Comparison of ENCODE assay signal across 8 cellular contexts in the genomic region with DNA sequence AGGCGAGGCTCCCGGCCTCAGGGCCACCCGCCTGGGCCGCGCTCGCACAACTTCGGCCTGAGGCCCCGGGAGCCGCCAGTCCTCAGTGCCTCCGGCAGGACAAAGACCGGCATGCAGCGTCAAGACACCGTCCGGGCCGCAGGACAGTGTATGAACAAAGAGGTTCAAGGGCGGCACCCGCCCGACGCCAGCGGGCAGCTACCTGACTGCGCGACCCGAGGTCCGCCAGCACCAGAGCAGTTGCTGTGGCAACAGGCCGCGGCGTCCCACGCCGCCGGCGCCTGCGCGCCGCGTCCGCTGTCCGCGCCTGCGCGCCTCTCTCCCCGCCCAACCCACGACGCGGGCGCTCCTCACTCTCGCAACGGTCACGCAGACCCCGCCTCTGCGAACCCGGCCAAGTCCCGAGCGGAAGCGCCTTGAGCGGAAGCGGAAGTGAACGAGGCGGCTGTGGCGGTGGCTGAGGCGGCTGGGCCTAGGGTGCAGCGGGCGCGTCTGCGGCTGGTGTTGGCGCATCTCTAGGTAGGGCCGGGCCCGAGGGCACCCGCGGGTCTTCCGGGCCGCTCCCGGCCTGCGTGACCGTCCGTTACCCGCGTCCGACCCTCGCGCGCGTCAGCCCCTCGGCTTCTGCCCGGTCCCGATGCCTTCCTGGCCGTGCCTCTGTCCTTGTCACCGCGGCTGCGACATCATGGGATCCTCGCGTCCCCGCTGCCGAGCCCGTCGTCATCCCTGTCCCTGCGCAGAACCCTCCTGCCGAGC. TPM values are rescaled to one million over a fixed set of nuclear protein-coding genes. Genes with fewer than 3 reads are reported as not detected.
DNase-seq lines count a peak whose midpoint lies in the region; ATAC-seq, FAIRE-seq and TF ChIP-seq lines count a peak whose summit lies in the region.

A gene with protein sequence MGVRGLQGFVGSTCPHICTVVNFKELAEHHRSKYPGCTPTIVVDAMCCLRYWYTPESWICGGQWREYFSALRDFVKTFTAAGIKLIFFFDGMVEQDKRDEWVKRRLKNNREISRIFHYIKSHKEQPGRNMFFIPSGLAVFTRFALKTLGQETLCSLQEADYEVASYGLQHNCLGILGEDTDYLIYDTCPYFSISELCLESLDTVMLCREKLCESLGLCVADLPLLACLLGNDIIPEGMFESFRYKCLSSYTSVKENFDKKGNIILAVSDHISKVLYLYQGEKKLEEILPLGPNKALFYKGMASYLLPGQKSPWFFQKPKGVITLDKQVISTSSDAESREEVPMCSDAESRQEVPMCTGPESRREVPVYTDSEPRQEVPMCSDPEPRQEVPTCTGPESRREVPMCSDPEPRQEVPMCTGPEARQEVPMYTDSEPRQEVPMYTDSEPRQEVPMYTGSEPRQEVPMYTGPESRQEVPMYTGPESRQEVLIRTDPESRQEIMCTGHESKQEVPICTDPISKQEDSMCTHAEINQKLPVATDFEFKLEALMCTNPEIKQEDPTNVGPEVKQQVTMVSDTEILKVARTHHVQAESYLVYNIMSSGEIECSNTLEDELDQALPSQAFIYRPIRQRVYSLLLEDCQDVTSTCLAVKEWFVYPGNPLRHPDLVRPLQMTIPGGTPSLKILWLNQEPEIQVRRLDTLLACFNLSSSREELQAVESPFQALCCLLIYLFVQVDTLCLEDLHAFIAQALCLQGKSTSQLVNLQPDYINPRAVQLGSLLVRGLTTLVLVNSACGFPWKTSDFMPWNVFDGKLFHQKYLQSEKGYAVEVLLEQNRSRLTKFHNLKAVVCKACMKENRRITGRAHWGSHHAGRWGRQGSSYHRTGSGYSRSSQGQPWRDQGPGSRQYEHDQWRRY (plus strand): TSS at position 435 of the 756 bp plus-strand sequence. CDS start 10,633 bp downstream, outside the sequence.

- POLR2A ChIA-PET in IMR-90 (lab: Charles Lee; ENCODE audit: unreplicated experiment) (no interaction called here), OCI-LY7 (lab: Charles Lee) (no interaction called here), endothelial cell of umbilical vein (lab: Charles Lee) (no interaction called here)

- peak; percentile 96 for FAIRE-seq in endothelial cell of umbilical vein (lab: Jason Lieb, UNC)

- H3K79me1 ChIP-seq in IMR-90 (ENCODE audit: low read depth in 1 of 2, low read length in 2 of 2), result peaks cover 23 to 42% of the 10 kb centered on the region in 2 experiments

- peak within 1 kb of the TSS; percentile 82 for H4K5ac ChIP-seq in IMR-90 (ENCODE audit: low read depth, low read length)

- CTCF ChIA-PET in IMR-90 (lab: Yijun Ruan, JAX) (interaction anchor here (0.6 kb wide), 1 partner anchor 234 kb away, joined by 3 read pairs; no protein-coding TSS in a partner anchor), OCI-LY7 (lab: Charles Lee; ENCODE audit: unreplicated experiment) (no interaction called here), endothelial cell of umbilical vein (lab: Charles Lee) (interaction anchor here (0.9 to 1.7 kb wide), 2 partner anchors 16 to 475 kb away, joined by 3 to 5 read pairs; partner anchors contain the start of gene DLL1)

- H3K36me3 ChIP-seq in IMR-90 (ENCODE audit: control insufficient read depth, insufficient read depth, low read length) (0 out of 2 replicates have a peak, but pooled peaks cover 2% of the 10 kb centered on the region), OCI-LY7 (ENCODE audit: insufficient read depth, low read length) (peaks cover 15% of the 10 kb centered on the region; the same call in 1 of the 2 replicates), endothelial cell of umbilical vein (ENCODE audit: control insufficient read depth in 2 of 2, extremely low read depth in 1 of 2, insufficient read depth in 2 of 2, low read length in 2 of 2) (no peaks in the 10 kb centered on the region)

- H3K4me1 ChIP-seq in IMR-90 (ENCODE audit: control insufficient read depth, insufficient read depth, low read length) (peaks cover 10% of the 10 kb centered on the region), OCI-LY7 (ENCODE audit: insufficient read depth, low read length, poor library complexity, severe bottlenecking) (peaks cover 30% of the 10 kb centered on the region), endothelial cell of umbilical vein (ENCODE audit: control insufficient read depth, extremely low read depth, insufficient read depth, low read length) (peaks cover 11% of the 10 kb centered on the region), mononuclear cell (ENCODE audit: insufficient read depth, low read length) (peaks cover 38% of the 10 kb centered on the region)

- dilution Hi-C loops in IMR-90 (cut with HindIII; ENCODE audit: low sequenced_read_pairs, unreplicated experiment), result no loop called here
- dilution Hi-C loops in endothelial cell of umbilical vein (cut with MboI; ENCODE audit: extremely low pct_ligation_motif_present, low sequenced_read_pairs), result no loop called here

- H3K4me2 ChIP-seq in IMR-90 (ENCODE audit: low read depth, low read length), result peak within 1 kb of the TSS; percentile 97
- peak within 1 kb of the TSS; percentile 99 for H3K4me2 ChIP-seq in OCI-LY7 (ENCODE audit: low read length)
- peak within 1 kb of the TSS; percentile 79 for H3K4me2 ChIP-seq in endothelial cell of umbilical vein (ENCODE audit: insufficient read depth, low read length)

- ATAC-seq in GM21529 (IDR thresholded peaks at IDR 0.05; ENCODE audit: unreplicated experiment) (peak; percentile 97), IMR-90 (ENCODE audit: low read depth) (peak; percentile 98)

- H2BK120ac ChIP-seq in IMR-90 (ENCODE audit: low read depth, low read length), result peak within 1 kb of the TSS; percentile 21; the same call in 1 of the 2 replicates

- peak within 1 kb of the TSS; percentile 89 for H3K14ac ChIP-seq in IMR-90 (replicated peaks; ENCODE audit: low read depth, low read length)

- peak within 1 kb of the TSS; percentile 96 for H2AK5ac ChIP-seq in IMR-90 (ENCODE audit: low read depth, low read length)

- H3K4me3 ChIP-seq in IMR-90 (ENCODE audit: insufficient read depth, low read depth, low read length) (peak within 1 kb of the TSS; percentile 75), OCI-LY7 (ENCODE audit: low read depth, low read length, poor library complexity, severe bottlenecking) (peak within 1 kb of the TSS; percentile 93), endothelial cell of umbilical vein (replicated peaks in 1 of 3; ENCODE audit: insufficient read depth in 1 of 3, low read depth in 1 of 3, low read length in 3 of 3) (peak within 1 kb of the TSS; percentile 48 to 86 (median 78)), mononuclear cell (ENCODE audit: low read length) (peak within 1 kb of the TSS; percentile 80)

- H3K9me2 ChIP-seq in OCI-LY7 (ENCODE audit: insufficient read depth, low read length), result no peaks in the 10 kb centered on the region

- in situ Hi-C loops in IMR-90 (cut with MboI; ENCODE audit: low sequenced_read_pairs), result loop anchor here (10.0 kb wide), 1 partner anchor 512 kb away; no protein-coding TSS in a partner anchor

- 1% methylated on average over 36 of the region's 97 CpGs; no CpG with 5 or more reads in 1 of the 2 experiments for WGBS in IMR-90 (ENCODE audit: extremely low coverage in 2 of 2, insufficient read length in 1 of 2), 2 experiments

- no peak within 1 kb of the TSS for H2BK20ac ChIP-seq in IMR-90 (ENCODE audit: low read depth, low read length)

- peak within 1 kb of the TSS; percentile 95 for H3K4ac ChIP-seq in IMR-90 (ENCODE audit: low read depth, low read length)

- peak within 1 kb of the TSS; percentile 96 for H3K23ac ChIP-seq in IMR-90 (ENCODE audit: low read depth, low read length)

- no peaks in the 10 kb centered on the region for H3K27me3 ChIP-seq in IMR-90 (ENCODE audit: control insufficient read depth, insufficient read depth, low read length)
- H3K27me3 ChIP-seq in endothelial cell of umbilical vein (ENCODE audit: control insufficient read depth in 2 of 2, insufficient read depth in 2 of 2, low read length in 2 of 2), result no peaks in the 10 kb centered on the region
- H3K27me3 ChIP-seq in mononuclear cell (ENCODE audit: insufficient read depth, low read length), result peaks cover 9% of the 10 kb centered on the region

- no peaks in the 10 kb centered on the region for H3K9me3 ChIP-seq in IMR-90 (ENCODE audit: control insufficient read depth, insufficient read depth, low read length)
- no peaks in the 10 kb centered on the region for H3K9me3 ChIP-seq in OCI-LY7 (ENCODE audit: low read length)
- H3K9me3 ChIP-seq in endothelial cell of umbilical vein (replicated peaks; ENCODE audit: control insufficient read depth, insufficient read depth, low read length), result no peaks in the 10 kb centered on the region
- no peaks in the 10 kb centered on the region for H3K9me3 ChIP-seq in mononuclear cell (ENCODE audit: low read depth, low read length)

- peak within 1 kb of the TSS; percentile 62 for H2BK5ac ChIP-seq in IMR-90 (ENCODE audit: low read depth, low read length, poor library complexity, severe bottlenecking)

- peak within 1 kb of the TSS; percentile 88 for H2AK9ac ChIP-seq in IMR-90 (replicated peaks; ENCODE audit: low read depth, low read length, poor library complexity)

- H3K79me2 ChIP-seq in OCI-LY7 (ENCODE audit: insufficient read depth, low read depth, low read length) (peaks cover 45% of the 10 kb centered on the region), endothelial cell of umbilical vein (ENCODE audit: control insufficient read depth, insufficient read depth, low read length) (peaks cover 44% of the 10 kb centered on the region)

- no peak within 1 kb of the TSS for H2BK15ac ChIP-seq in IMR-90 (ENCODE audit: low read depth, low read length)

- BruUV-seq in IMR-90 (replicated peaks; lab: Mats Ljungman, UMichigan), result no TSS peak
- BruUV-seq in OCI-LY7 (replicated peaks; lab: Mats Ljungman, UMichigan), result no TSS peak
- BruUV-seq in endothelial cell of umbilical vein (replicated peaks; lab: Mats Ljungman, UMichigan), result no TSS peak

- TF ChIP-seq CTCF in IMR-90 (conservative IDR thresholded peaks at IDR 0.05; ENCODE audit: low read depth, low read length), result no peak
- no peak for TF ChIP-seq CTCF in OCI-LY7 (conservative IDR thresholded peaks at IDR 0.05; ENCODE audit: low read length)
- TF ChIP-seq CTCF in endothelial cell of umbilical vein (IDR thresholded peaks at IDR 0.05; ENCODE audit: extremely low read depth in 1 of 2, insufficient read depth in 1 of 2, low read depth in 1 of 2, low read length in 2 of 2), result no peak

- H2AFZ ChIP-seq in IMR-90 (replicated peaks; ENCODE audit: low read length, poor library complexity), result peak within 1 kb of the TSS; percentile 99
- peak within 1 kb of the TSS; percentile 90 for H2AFZ ChIP-seq in OCI-LY7 (ENCODE audit: low read length)
- peak within 1 kb of the TSS; percentile 90 for H2AFZ ChIP-seq in endothelial cell of umbilical vein (ENCODE audit: low read depth, low read length)

- H3K18ac ChIP-seq in IMR-90 (ENCODE audit: low read depth, low read length), result 0 out of 2 replicates have a peak within 1 kb of the TSS, but pooled peaks have one; percentile 0

- TF ChIP-seq POLR2A in IMR-90 (IDR thresholded peaks at IDR 0.05; ENCODE audit: low read depth, low read length), result peak; percentile 91
- peak; percentile 97 for TF ChIP-seq POLR2A in endothelial cell of umbilical vein (IDR thresholded peaks at IDR 0.05; ENCODE audit: low read depth, low read length)

- H4K91ac ChIP-seq in IMR-90 (ENCODE audit: insufficient read depth, low read depth, low read length), result peak within 1 kb of the TSS; percentile 85

- peak within 1 kb of the TSS; percentile 91 to 96 for H4K8ac ChIP-seq in IMR-90 (ENCODE audit: low read depth in 2 of 2, low read length in 2 of 2)

- intact Hi-C loops in IMR-90 (cut with micrococcal nuclease) (loop anchor here (5.0 kb wide), 2 partner anchors 211 to 584 kb away; partner anchors contain the start of gene PHF10), OCI-LY7 (cut with micrococcal nuclease; ENCODE audit: unreplicated experiment) (loop anchor here (10.0 kb wide), 1 partner anchor 248 kb away; the partner anchor contains the start of genes PSMB1 and TBP), endothelial cell of umbilical vein (cut with micrococcal nuclease) (loop anchor here (1.0 to 5.0 kb wide), 8 partner anchors 14 to 604 kb away; partner anchors contain the start of genes C6orf120 and WDR27)

- peak within 1 kb of the TSS; percentile 67 for H3K27ac ChIP-seq in IMR-90 (ENCODE audit: insufficient read depth, low read length)
- peak within 1 kb of the TSS; percentile 61 for H3K27ac ChIP-seq in OCI-LY7 (ENCODE audit: low read depth, low read length, poor library complexity, severe bottlenecking)
- peak within 1 kb of the TSS; percentile 73 for H3K27ac ChIP-seq in endothelial cell of umbilical vein (ENCODE audit: insufficient read depth, low read depth, low read length)

- H3K9ac ChIP-seq in IMR-90 (ENCODE audit: low read depth, low read length), result peak within 1 kb of the TSS; percentile 81
- H3K9ac ChIP-seq in endothelial cell of umbilical vein (replicated peaks; ENCODE audit: extremely low read depth, insufficient read depth, low read length), result peak within 1 kb of the TSS; percentile 92

- TF ChIP-seq RAD21 in IMR-90 (IDR thresholded peaks at IDR 0.05; ENCODE audit: low read length), result no peak

- H4K20me1 ChIP-seq in IMR-90 (ENCODE audit: insufficient read depth, low read length) (peaks cover 20% of the 10 kb centered on the region), OCI-LY7 (ENCODE audit: insufficient read depth, low read length) (peaks cover 14% of the 10 kb centered on the region; the same call in 1 of the 2 replicates), endothelial cell of umbilical vein (replicated peaks; ENCODE audit: control insufficient read depth, extremely low read depth, insufficient read depth, low read length) (no peaks in the 10 kb centered on the region)

- DNase-seq in DMS 273 treated with DMSO at 0.1 percent for 48 hours (lab: John Stamatoyannopoulos, UW), result peak; percentile 77
- peak; percentile 93 for DNase-seq in IMR-90
- DNase-seq in OCI-LY7 (ENCODE audit: low spot score), result peak; percentile 96
- DNase-seq in activated T-cell treated with anti-CD3 and anti-CD28 coated beads for 1 hour (ENCODE audit: low read depth), result peak; percentile 91
- peak; percentile 96 for DNase-seq in endothelial cell of umbilical vein (ENCODE audit: low read depth, low spot score)
- peak; percentile 91 to 93 for DNase-seq in stimulated activated CD8-positive, alpha-beta memory T cell treated with anti-CD3 and anti-CD28 coated beads, Interleukin-2, amount 100 ng/mL, for 48 hours (ENCODE audit: low read depth in 2 of 2)

- H3K9me1 ChIP-seq in IMR-90 (ENCODE audit: insufficient read depth, low read length), result peaks cover 25% of the 10 kb centered on the region
- no peaks in the 10 kb centered on the region for H3K9me1 ChIP-seq in endothelial cell of umbilical vein (replicated peaks; ENCODE audit: control insufficient read depth, extremely low read depth, insufficient read depth, low read length)

- H3K56ac ChIP-seq in IMR-90 (ENCODE audit: extremely low read depth, insufficient read depth, low read length), result peak within 1 kb of the TSS; percentile 66

RNA-seq across cellular contexts. Expression of the gene that starts here (rescaled TPM):
- 20.8 and 28.0 TPM in 2 replicates for total RNA-seq in IMR-90 (2012; rRNA removed)
- 12.6 and 15.3 TPM in 2 replicates for polyA plus RNA-seq in IMR-90 (2012; rRNA removed)
- 5.5 and 6.1 TPM in 2 replicates for polyA plus RNA-seq in IMR-90 (2012; cell fraction: cytosol; rRNA removed)
- 6.5 and 20.3 TPM in 2 replicates for polyA plus RNA-seq in IMR-90 (2012; cell fraction: nucleus; rRNA removed; ENCODE audit: low replicate concordance)
- 12.8 and 15.2 TPM in 2 replicates for total RNA-seq in OCI-LY7 (2014; rRNA removed; shearing (Covaris generic))
- total RNA-seq in OCI-LY7 (2022), result 32.9 and 34.8 TPM in 2 replicates
- 28.1 and 28.2 TPM in 2 replicates for total RNA-seq in endothelial cell of umbilical vein
- polyA plus RNA-seq in endothelial cell of umbilical vein, result 9.9 and 10.8 TPM in 2 replicates
- 7.7 and 9.2 TPM in 2 replicates for polyA plus RNA-seq in endothelial cell of umbilical vein (2011; cell fraction: cytosol; rRNA removed)
- 24.8 and 25.3 TPM in 2 replicates for polyA plus RNA-seq in endothelial cell of umbilical vein (2011; cell fraction: nucleus; rRNA removed)
- 17.0 and 20.3 TPM in 2 replicates for polyA plus RNA-seq in endothelial cell of umbilical vein (2012)
- 33.3 and 42.2 TPM in 2 replicates for polyA minus RNA-seq in endothelial cell of umbilical vein
- 4.5 TPM for polyA minus RNA-seq in endothelial cell of umbilical vein (2011; cell fraction: cytosol; rRNA and poly(A)+ RNA removed)
- 44.1 and 70.7 TPM in 2 replicates for polyA minus RNA-seq in endothelial cell of umbilical vein (2011; cell fraction: nucleus; rRNA and poly(A)+ RNA removed)
- total RNA-seq in mononuclear cell, result 18.7 TPM

Comparison
In these comparisons a context has a peak if more than half of its experiments do, and no peak if none do; other contexts are left out.
1. Peak in every context shown above with its lines: DNase-seq, ATAC-seq, H3K4me3 ChIP-seq and H3K27ac ChIP-seq.